In the genomic region with DNA sequence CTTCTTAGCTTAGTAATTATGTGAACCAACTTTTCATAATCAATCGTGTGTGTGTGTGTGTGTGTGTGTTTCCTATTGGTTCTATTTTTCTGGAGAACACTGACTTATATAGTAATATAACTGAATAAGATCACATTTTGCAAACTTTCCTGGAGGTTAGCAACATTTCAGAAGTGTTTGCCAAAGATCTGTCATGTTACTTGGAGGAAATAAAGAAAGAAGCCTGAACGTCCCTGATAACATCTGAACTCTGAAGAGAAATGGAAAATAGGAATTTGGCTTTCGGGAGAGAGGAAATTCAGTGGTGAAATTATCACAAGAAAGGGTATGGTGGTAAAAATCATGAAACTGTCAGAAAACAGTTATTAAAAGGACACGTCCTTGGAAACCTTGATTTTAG, we compare ENCODE assay signal across 25 cellular contexts.
"Had no signal": no experiment of that assay in that cellular context is flagged by ENCODE, and none has a peak within 500 bp of the region (broad histone marks: within the 10 kb centered on the region; RNA-seq: fewer than 3 reads in every experiment).

No MANE protein-coding gene starts in this region.

- H3K4me3 Mint-ChIP-seq: memory B cell; naive B cell; natural killer cell treated with Interleukin-12 subunit alpha and Interleukin-12 subunit beta and Interleukin-15 and Interleukin-18, amount 100 ng/mL, for 72 hours; stimulated activated memory B cell treated with anti-CD40 and anti-IgM and Interleukin-4, amounts not matched to agents 10 μg/mL and 1 μg/mL and 100 μg/mL, for 72 hours; stimulated activated naive CD8-positive, alpha-beta T cell treated with anti-CD3 and anti-CD28 coated beads, Interleukin-15, Interleukin-2, amounts not matched to agents 100 ng/mL and 50 ng/mL, for 24 hours had no signal

- DNase-seq: dermis blood vessel endothelial cell; effector memory CD4-positive, alpha-beta T cell; erythroblast; esophagus squamous epithelium; head of caudate nucleus; mucosa of descending colon; naive B cell; right cardiac atrium; sigmoid colon; stimulated activated CD4-positive, alpha-beta T cell treated with anti-CD3 and anti-CD28 coated beads, Interleukin-2, amount 100 ng/mL, for 24 hours; stimulated activated CD4-positive, alpha-beta T cell treated with anti-CD3 and anti-CD28 coated beads, Interleukin-4, amount 100 ng/mL, for 24 hours; transverse colon; upper lobe of right lung had no signal

- H3K9me3 ChIP-seq: prostate gland, thoracic aorta, upper lobe of right lung had no signal

- H3K4me1 ChIP-seq: esophagus squamous epithelium, prostate gland, sigmoid colon, transverse colon, upper lobe of right lung had no signal

- H3K36me3 ChIP-seq: esophagus squamous epithelium, prostate gland, sigmoid colon, thoracic aorta, transverse colon, upper lobe of right lung had no signal

- FAIRE-seq: endometrium, frontal cortex, keratinocyte had no signal

- ATAC-seq: left lobe of liver; mucosa of descending colon; natural killer cell treated with Interleukin-12 subunit alpha and Interleukin-12 subunit beta and Interleukin-15 and Interleukin-18, amount 100 ng/mL, for 72 hours; right cardiac atrium; stimulated activated memory B cell treated with anti-CD40 and anti-IgM and Interleukin-4, amounts not matched to agents 10 μg/mL and 1 μg/mL and 100 μg/mL, for 72 hours; upper lobe of right lung had no signal

- H3K36me3 Mint-ChIP-seq: stimulated activated memory B cell treated with anti-CD40 and anti-IgM and Interleukin-4, amounts not matched to agents 10 μg/mL and 1 μg/mL and 100 μg/mL, for 72 hours had no signal

- H3K27ac ChIP-seq: coronary artery, esophagus squamous epithelium, prostate gland, sigmoid colon, thoracic aorta, transverse colon, upper lobe of right lung had no signal

- H3K4me3 ChIP-seq: coronary artery, esophagus squamous epithelium, lung, mucosa of descending colon, prostate gland, sigmoid colon, thoracic aorta, transverse colon, upper lobe of right lung had no signal

- H3K4me1 Mint-ChIP-seq: memory B cell; naive B cell; stimulated activated memory B cell treated with anti-CD40 and anti-IgM and Interleukin-4, amounts not matched to agents 10 μg/mL and 1 μg/mL and 100 μg/mL, for 72 hours had no signal

- H3K27me3 Mint-ChIP-seq: natural killer cell treated with Interleukin-12 subunit alpha and Interleukin-12 subunit beta and Interleukin-15 and Interleukin-18, amount 100 ng/mL, for 72 hours; stimulated activated naive CD8-positive, alpha-beta T cell treated with anti-CD3 and anti-CD28 coated beads, Interleukin-15, Interleukin-2, amounts not matched to agents 100 ng/mL and 50 ng/mL, for 24 hours had no signal

- H3K27me3 ChIP-seq: esophagus squamous epithelium, sigmoid colon, transverse colon, upper lobe of right lung had no signal

- H3K27ac Mint-ChIP-seq: memory B cell; naive B cell; natural killer cell treated with Interleukin-12 subunit alpha and Interleukin-12 subunit beta and Interleukin-15 and Interleukin-18, amount 100 ng/mL, for 72 hours; stimulated activated memory B cell treated with anti-CD40 and anti-IgM and Interleukin-4, amounts not matched to agents 10 μg/mL and 1 μg/mL and 100 μg/mL, for 72 hours; stimulated activated naive CD8-positive, alpha-beta T cell treated with anti-CD3 and anti-CD28 coated beads, Interleukin-15, Interleukin-2, amounts not matched to agents 100 ng/mL and 50 ng/mL, for 24 hours had no signal
